In genomic region chr10:29734640-29734979, GRCh38 we compare ENCODE assay signal across 8 cellular contexts.
DNase-seq lines count a peak whose midpoint lies in the region; ATAC-seq and TF ChIP-seq lines count a peak whose summit lies in the region.

No MANE protein-coding gene starts in this region.

- H3K4me3 ChIP-seq in Caco-2 (ENCODE audit: low read depth, low read length) (peak overlapping the region; percentile 75), Panc1 (ENCODE audit: low read depth in 2 of 2, low read length in 2 of 2) (peak overlapping the region; percentile 72 to 77), esophagus (ENCODE audit: low read depth in 1 of 2, low read length in 2 of 2) (peak overlapping the region; percentile 81 to 88), osteoblast (ENCODE audit: insufficient read depth, low read length) (peak overlapping the region; percentile 85), OCI-LY7 (ENCODE audit: low read depth, low read length, poor library complexity, severe bottlenecking) (no peak overlapping the region)

- POLR2A ChIA-PET in Caco-2 (lab: Charles Lee), result interaction anchor here (0.8 to 1.0 kb wide), 3 partner anchors 106 to 132 kb away, joined by 3 to 6 read pairs (median 3); no protein-coding TSS in a partner anchor
- POLR2A ChIA-PET in Panc1 (lab: Charles Lee), result no interaction called here
- POLR2A ChIA-PET in OCI-LY7 (lab: Charles Lee), result no interaction called here

- H3K4me1 ChIP-seq in Caco-2 (peaks cover 30% of the 10 kb centered on the region), Panc1 (ENCODE audit: control insufficient read depth, insufficient read depth, low read length) (peaks cover 19% of the 10 kb centered on the region), esophagus (ENCODE audit: control insufficient read depth in 2 of 2, insufficient read depth in 2 of 2, low read length in 1 of 2) (peaks cover 3 to 4% of the 10 kb centered on the region in 2 donors), osteoblast (ENCODE audit: insufficient read depth, low read length) (peaks cover 6% of the 10 kb centered on the region), OCI-LY7 (ENCODE audit: insufficient read depth, low read length, poor library complexity, severe bottlenecking) (no peaks in the 10 kb centered on the region)

- H2AFZ ChIP-seq in osteoblast (ENCODE audit: low read length) (peak overlapping the region; percentile 79), OCI-LY7 (ENCODE audit: low read length) (no peak overlapping the region)

- no peak for TF ChIP-seq CTCF in Caco-2 (IDR thresholded peaks at IDR 0.05; ENCODE audit: insufficient read depth in 1 of 2, low read depth in 1 of 2, low read length in 1 of 2, severe bottlenecking in 1 of 2, unreplicated experiment in 1 of 2)
- TF ChIP-seq CTCF in Panc1 (IDR thresholded peaks at IDR 0.05), result no peak
- no peak for TF ChIP-seq CTCF in osteoblast (IDR thresholded peaks at IDR 0.05; ENCODE audit: extremely low read depth, low read depth, low read length)
- no peak for TF ChIP-seq CTCF in OCI-LY7 (conservative IDR thresholded peaks at IDR 0.05; ENCODE audit: low read length)

- H3K79me2 ChIP-seq in osteoblast (ENCODE audit: insufficient read depth, low read length) (peaks cover 44% of the 10 kb centered on the region), OCI-LY7 (ENCODE audit: insufficient read depth, low read depth, low read length) (no peaks in the 10 kb centered on the region)

- no peaks in the 10 kb centered on the region for H3K9me3 Mint-ChIP-seq in Caco-2 (ENCODE audit: unreplicated experiment)

- peak overlapping the region; percentile 91 for H3K4me3 Mint-ChIP-seq in Caco-2 (ENCODE audit: unreplicated experiment)

- no peaks in the 10 kb centered on the region for H3K27me3 ChIP-seq in Caco-2 (replicated peaks; ENCODE audit: control insufficient read depth, insufficient read depth, low read length)
- H3K27me3 ChIP-seq in Panc1 (ENCODE audit: control insufficient read depth, insufficient read depth, low read length), result no peaks in the 10 kb centered on the region
- H3K27me3 ChIP-seq in esophagus (ENCODE audit: control insufficient read depth in 1 of 2, insufficient read depth in 2 of 2, low read length in 2 of 2), result no peaks in the 10 kb centered on the region
- no peaks in the 10 kb centered on the region for H3K27me3 ChIP-seq in osteoblast (ENCODE audit: insufficient read depth, low read length)

- 21 to 26% methylated on average over 10 of the region's 10 CpGs for WGBS in esophagus, 2 donors

- no peak for ATAC-seq in Panc1
- no peak for ATAC-seq in HG02571 (IDR thresholded peaks at IDR 0.05; ENCODE audit: unreplicated experiment)

- no peaks in the 10 kb centered on the region for H3K27me3 Mint-ChIP-seq in Caco-2 (ENCODE audit: insufficient read depth, unreplicated experiment)

- H3K9me3 ChIP-seq in Caco-2 (no peaks in the 10 kb centered on the region), Panc1 (ENCODE audit: control insufficient read depth, insufficient read depth, low read depth, low read length) (no peaks in the 10 kb centered on the region), esophagus (ENCODE audit: control insufficient read depth in 2 of 2, insufficient read depth in 1 of 2, low read depth in 1 of 2, low read length in 1 of 2) (no peaks in the 10 kb centered on the region), osteoblast (ENCODE audit: low read depth, low read length) (no peaks in the 10 kb centered on the region), OCI-LY7 (ENCODE audit: low read length) (no peaks in the 10 kb centered on the region)

- H4K20me1 ChIP-seq in osteoblast (ENCODE audit: insufficient read depth, low read length) (peaks cover 4% of the 10 kb centered on the region), OCI-LY7 (ENCODE audit: insufficient read depth, low read length) (no peaks in the 10 kb centered on the region)

- no peaks in the 10 kb centered on the region for H3K9me2 ChIP-seq in OCI-LY7 (ENCODE audit: insufficient read depth, low read length)

- H3K36me3 Mint-ChIP-seq in Caco-2 (ENCODE audit: insufficient read depth, unreplicated experiment), result peaks cover 14% of the 10 kb centered on the region

- BruUV-seq in Caco-2 (replicated peaks; lab: Mats Ljungman, UMichigan), result no TSS peak
- BruUV-seq in Panc1 (replicated peaks; lab: Mats Ljungman, UMichigan), result no TSS peak
- BruUV-seq in OCI-LY7 (replicated peaks; lab: Mats Ljungman, UMichigan), result no TSS peak

- H3K36me3 ChIP-seq in Caco-2 (ENCODE audit: control insufficient read depth, insufficient read depth, low read length) (no peaks in the 10 kb centered on the region), Panc1 (ENCODE audit: control insufficient read depth, insufficient read depth, low read length) (no peaks in the 10 kb centered on the region), esophagus (ENCODE audit: control insufficient read depth in 2 of 2, insufficient read depth in 2 of 2, low read length in 1 of 2) (no peaks in the 10 kb centered on the region), osteoblast (ENCODE audit: insufficient read depth, low read length) (no peaks in the 10 kb centered on the region), OCI-LY7 (ENCODE audit: insufficient read depth, low read length) (no peaks in the 10 kb centered on the region)

- peak overlapping the region; percentile 95 for H3K4me2 ChIP-seq in osteoblast (ENCODE audit: insufficient read depth, low read length)
- no peak overlapping the region for H3K4me2 ChIP-seq in OCI-LY7 (ENCODE audit: low read length)

- H3K27ac Mint-ChIP-seq in Caco-2 (ENCODE audit: unreplicated experiment), result peak overlapping the region; percentile 18

- CTCF ChIA-PET in Caco-2 (lab: Charles Lee) (interaction anchor here (0.8 to 1.8 kb wide), 3 partner anchors 26 to 222 kb away, joined by 3 to 6 read pairs (median 4); no protein-coding TSS in a partner anchor), Panc1 (lab: Charles Lee) (no interaction called here), OCI-LY7 (lab: Charles Lee; ENCODE audit: unreplicated experiment) (no interaction called here)

- peaks cover 21% of the 10 kb centered on the region for H3K4me1 Mint-ChIP-seq in Caco-2 (ENCODE audit: low read depth, unreplicated experiment)

- intact Hi-C loops in Caco-2 (cut with micrococcal nuclease; ENCODE audit: unreplicated experiment), result loop anchor here (1.0 to 2.0 kb wide), 2 partner anchors 9 to 200 kb away; no protein-coding TSS in a partner anchor
- intact Hi-C loops in Panc1 (cut with micrococcal nuclease; ENCODE audit: unreplicated experiment), result loop anchor here (5.0 kb wide), 1 partner anchor 268 kb away; no protein-coding TSS in a partner anchor
- intact Hi-C loops in OCI-LY7 (cut with micrococcal nuclease; ENCODE audit: unreplicated experiment), result no loop called here

- H3K27ac ChIP-seq in Panc1 (ENCODE audit: low read length), result peak overlapping the region; percentile 84
- peak overlapping the region; percentile 97 to 98 for H3K27ac ChIP-seq in esophagus (ENCODE audit: low read depth in 2 of 2, low read length in 1 of 2)
- H3K27ac ChIP-seq in osteoblast (ENCODE audit: low read depth, low read length), result no peak overlapping the region
- no peak overlapping the region for H3K27ac ChIP-seq in OCI-LY7 (ENCODE audit: low read depth, low read length, poor library complexity, severe bottlenecking)

- in situ Hi-C loops in Panc1 (cut with HindIII; ENCODE audit: low pct_unique_long_range_greater_than_20kb, low sequenced_read_pairs), result no loop called here

- DNase-seq in Caco-2 (no peak), Panc1 (ENCODE audit: low read depth, low spot score) (no peak), osteoblast (ENCODE audit: insufficient read length, low spot score, missing footprints) (peak; percentile 72), OCI-LY7 (ENCODE audit: low spot score) (no peak), DMS79 (lab: John Stamatoyannopoulos, UW) (no peak), HUDEP-2 (lab: John Stamatoyannopoulos, UW; ENCODE audit: unreplicated experiment in 76 of 76) (no peak)

Comparison
In these comparisons a context has a peak if more than half of its experiments do, and no peak if none do; other contexts are left out.
1. H3K27ac ChIP-seq: peak in Panc1 (single experiment) and esophagus (2 of 2); none in osteoblast (single experiment) and OCI-LY7 (single experiment).